8 cellular contexts compared by ENCODE assay signal in genomic region chr13:49936085-49936942, GRCh38. TPM values are rescaled to one million over a fixed set of nuclear protein-coding genes. Genes with fewer than 3 reads are reported as not detected.
DNase-seq lines count a peak whose midpoint lies in the region; TF ChIP-seq lines count a peak whose summit lies in the region.

TSS of gene SPRYD7 (minus strand) at chr13:49936340. CDS start at chr13:49936235, 105 bp downstream.

- H3K9me3 Mint-ChIP-seq in nephron progenitor cell, result no peaks in the 10 kb centered on the region
- no peaks in the 10 kb centered on the region for H3K9me3 Mint-ChIP-seq in stimulated activated naive CD8-positive, alpha-beta T cell treated with anti-CD3 and anti-CD28 coated beads, Interleukin-15, Interleukin-2, amounts not matched to agents 100 ng/mL and 50 ng/mL, for 24 hours

- H3K27ac Mint-ChIP-seq in nephron progenitor cell, result peak within 1 kb of the TSS; percentile 85
- peak within 1 kb of the TSS; percentile 89 for H3K27ac Mint-ChIP-seq in stimulated activated naive CD8-positive, alpha-beta T cell treated with anti-CD3 and anti-CD28 coated beads, Interleukin-15, Interleukin-2, amounts not matched to agents 100 ng/mL and 50 ng/mL, for 24 hours

- H3K36me3 ChIP-seq in HAP-1 (replicated peaks), result no peaks in the 10 kb centered on the region; the same call in 1 of the 2 replicates

- H3K4me3 ChIP-seq in HAP-1 (peak within 1 kb of the TSS; percentile 81), fibroblast of villous mesenchyme (ENCODE audit: low read depth, low read length) (peak within 1 kb of the TSS; percentile 84)

- peaks cover 36% of the 10 kb centered on the region for H3K27me3 Mint-ChIP-seq in nephron progenitor cell (ENCODE audit: low read depth, poor library complexity)
- H3K27me3 Mint-ChIP-seq in stimulated activated naive CD8-positive, alpha-beta T cell treated with anti-CD3 and anti-CD28 coated beads, Interleukin-15, Interleukin-2, amounts not matched to agents 100 ng/mL and 50 ng/mL, for 24 hours, result no peaks in the 10 kb centered on the region

- peaks cover 22% of the 10 kb centered on the region for H3K4me1 Mint-ChIP-seq in nephron progenitor cell
- H3K4me1 Mint-ChIP-seq in stimulated activated naive CD8-positive, alpha-beta T cell treated with anti-CD3 and anti-CD28 coated beads, Interleukin-15, Interleukin-2, amounts not matched to agents 100 ng/mL and 50 ng/mL, for 24 hours (ENCODE audit: low read depth), result peaks cover 21% of the 10 kb centered on the region

- DNase-seq in GF-D8 (lab: John Stamatoyannopoulos, UW), result peak; percentile 97
- DNase-seq in HAP-1 (ENCODE audit: low spot score in 2 of 2), result peak; percentile 94 to 99
- DNase-seq in M059J (ENCODE audit: low read depth), result peak; percentile 94
- DNase-seq in activated effector memory CD4-positive, alpha-beta T cell treated with anti-CD3 and anti-CD28 coated beads, Interleukin-2, amount 50 U/mL, for 16 hours, result peak; percentile 98
- DNase-seq in fibroblast of villous mesenchyme (ENCODE audit: low read depth), result peak; percentile 98
- DNase-seq in nephron progenitor cell, result peak; percentile 99

- H3K4me3 Mint-ChIP-seq in nephron progenitor cell, result peak within 1 kb of the TSS; percentile 97
- peak within 1 kb of the TSS; percentile 88 for H3K4me3 Mint-ChIP-seq in stimulated activated naive CD8-positive, alpha-beta T cell treated with anti-CD3 and anti-CD28 coated beads, Interleukin-15, Interleukin-2, amounts not matched to agents 100 ng/mL and 50 ng/mL, for 24 hours

- TF ChIP-seq POLR2A in Raji (IDR thresholded peaks at IDR 0.05; ENCODE audit: insufficient read depth, low read depth, low read length), result peak; percentile 84

- H3K27me3 ChIP-seq in HAP-1 (ENCODE audit: low read depth), result no peaks in the 10 kb centered on the region

- TF ChIP-seq CTCF in fibroblast of villous mesenchyme (IDR thresholded peaks at IDR 0.05; ENCODE audit: insufficient read depth, low read depth, low read length), result peak; percentile 87
- peak; percentile 92 for TF ChIP-seq CTCF in nephron progenitor cell (IDR thresholded peaks at IDR 0.05)

- peaks cover 28% of the 10 kb centered on the region for H3K4me1 ChIP-seq in HAP-1

- in situ Hi-C loops in HAP-1 (cut with MboI; ENCODE audit: low sequenced_read_pairs), result loop anchor here (25.0 kb wide), 1 partner anchor 1276 kb away; the partner anchor contains the start of gene FAM124A

- peaks cover 4% of the 10 kb centered on the region for H3K36me3 Mint-ChIP-seq in nephron progenitor cell (ENCODE audit: low read depth)
- H3K36me3 Mint-ChIP-seq in stimulated activated naive CD8-positive, alpha-beta T cell treated with anti-CD3 and anti-CD28 coated beads, Interleukin-15, Interleukin-2, amounts not matched to agents 100 ng/mL and 50 ng/mL, for 24 hours (ENCODE audit: low read depth), result no peaks in the 10 kb centered on the region

- H3K9me3 ChIP-seq in HAP-1, result no peaks in the 10 kb centered on the region

RNA-seq across cellular contexts. Expression of gene SPRYD7, which starts in this region (rescaled TPM):
- total RNA-seq in M059J (2014; rRNA removed; shearing (Covaris generic)), result 9.4 and 11.8 TPM in 2 replicates
- total RNA-seq in fibroblast of villous mesenchyme, result 6.4 and 9.1 TPM in 2 replicates

Comparison
In these comparisons a context has a peak if more than half of its experiments do, and no peak if none do; other contexts are left out.
1. Peak in every context shown above with its lines: DNase-seq and H3K4me3 ChIP-seq.